Comparison of ENCODE assay signal across 8 cellular contexts in genomic region chr15:83446904-83447708, GRCh38. TPM values are rescaled to one million over a fixed set of nuclear protein-coding genes. Genes with fewer than 3 reads are reported as not detected.
DNase-seq lines count a peak whose midpoint lies in the region; FAIRE-seq and TF ChIP-seq lines count a peak whose summit lies in the region.

Gene SH3GL3 (plus strand): TSS chr15:83447341. CDS start chr15:83447534, 193 bp downstream.

- WGBS in neuronal stem cell (ENCODE audit: extremely low coverage in 2 of 2, insufficient read length in 2 of 2, insufficient replicate concordance in 1 of 2), 2 donors = no CpG with 5 or more reads among the region's 68 CpGs
- 0 to 2% methylated on average over 12 to 36 of the region's 68 CpGs for WGBS in testis, 2 donors

- peak within 1 kb of the TSS; percentile 89 for H3K18ac ChIP-seq in neuronal stem cell (ENCODE audit: low read length)

- H3K4me3 ChIP-seq in adipocyte (ENCODE audit: low read length) = peak within 1 kb of the TSS; percentile 77
- H3K4me3 ChIP-seq in neuronal stem cell (ENCODE audit: low read length in 2 of 2) = peak within 1 kb of the TSS; percentile 40 to 83
- H3K4me3 ChIP-seq in testis = peak within 1 kb of the TSS; percentile 53 to 70

- no peak within 1 kb of the TSS for H4K91ac ChIP-seq in neuronal stem cell (ENCODE audit: low read depth, low read length, poor library complexity)

- no peak within 1 kb of the TSS for H3K4ac ChIP-seq in neuronal stem cell (ENCODE audit: low read length)

- no peaks in the 10 kb centered on the region for H3K9me3 ChIP-seq in adipocyte (ENCODE audit: control insufficient read depth, low read length)
- H3K9me3 ChIP-seq in neuronal stem cell (replicated peaks in 1 of 2; ENCODE audit: control insufficient read depth in 2 of 2, insufficient read depth in 1 of 2, low read depth in 1 of 2, low read length in 2 of 2) = no peaks in the 10 kb centered on the region
- no peaks in the 10 kb centered on the region for H3K9me3 ChIP-seq in testis

- H3K27ac ChIP-seq in neuronal stem cell (replicated peaks; ENCODE audit: low read length) (no peak within 1 kb of the TSS), testis (no peak within 1 kb of the TSS)

- H2AK5ac ChIP-seq in neuronal stem cell (ENCODE audit: low read depth, low read length) = peak within 1 kb of the TSS; percentile 46

- H2BK12ac ChIP-seq in neuronal stem cell (ENCODE audit: low read length) = no peak within 1 kb of the TSS

- peak; percentile 75 for DNase-seq in ACHN
- peak; percentile 49 for DNase-seq in H54 (ENCODE audit: insufficient read length, low spot score)
- DNase-seq in NOMO-1 treated with dmso at 0.1 percent for 144 hours (lab: John Stamatoyannopoulos, UW; ENCODE audit: unreplicated experiment) = peak; percentile 60
- peak; percentile 91 for DNase-seq in adipocyte (ENCODE audit: low read depth)
- DNase-seq in head of caudate nucleus = peak; percentile 88 to 97 (median 93)
- DNase-seq in neuronal stem cell (ENCODE audit: low spot score) = peak; percentile 82
- DNase-seq in testis = peak; percentile 92
- no peak for DNase-seq in NCI-H2196 (lab: John Stamatoyannopoulos, UW; ENCODE audit: unreplicated experiment)

- intact Hi-C loops in head of caudate nucleus (cut with DNase I) (loop anchor here (5.0 kb wide), 1 partner anchor 110 kb away; no protein-coding TSS in a partner anchor), testis (cut with DNase I; ENCODE audit: low total_unique reads) (no loop called here)

- TF ChIP-seq CTCF in testis (IDR thresholded peaks at IDR 0.05) = peak in 1 of 3 experiments; percentile 22

- H4K8ac ChIP-seq in neuronal stem cell (ENCODE audit: low read depth, low read length) = no peak within 1 kb of the TSS

- H3K14ac ChIP-seq in neuronal stem cell (ENCODE audit: low read length) = peak within 1 kb of the TSS; percentile 21

- H3K9ac ChIP-seq in adipocyte (ENCODE audit: low read length) = peak within 1 kb of the TSS; percentile 30
- H3K9ac ChIP-seq in neuronal stem cell (ENCODE audit: low read depth, low read length, poor library complexity) = peak within 1 kb of the TSS; percentile 77

- no peak within 1 kb of the TSS for H2BK5ac ChIP-seq in neuronal stem cell (ENCODE audit: low read length)

- H3K79me1 ChIP-seq in neuronal stem cell (ENCODE audit: low read depth, low read length) = no peaks in the 10 kb centered on the region

- H3K4me2 ChIP-seq in neuronal stem cell (ENCODE audit: insufficient read depth, low read length, poor library complexity, severe bottlenecking) = peak within 1 kb of the TSS; percentile 99

- H3K23ac ChIP-seq in neuronal stem cell (ENCODE audit: low read depth, low read length, poor library complexity) = peak within 1 kb of the TSS; percentile 17

- H3K27me3 ChIP-seq in adipocyte (replicated peaks; ENCODE audit: control insufficient read depth, insufficient read depth, low read length) (peaks cover 17% of the 10 kb centered on the region), neuronal stem cell (ENCODE audit: control insufficient read depth in 3 of 3, insufficient read depth in 3 of 3, low read depth in 1 of 3, low read length in 3 of 3) (peaks cover 0 to 29% (median 15%) of the 10 kb centered on the region in 3 experiments), testis (no peaks in the 10 kb centered on the region)

- no peak within 1 kb of the TSS for H2BK15ac ChIP-seq in neuronal stem cell (ENCODE audit: low read length)

- H2AFZ ChIP-seq in neuronal stem cell (ENCODE audit: low read length) = peak within 1 kb of the TSS; percentile 90

- FAIRE-seq in H54 (lab: Jason Lieb, UNC) = no peak

- no peak within 1 kb of the TSS for H2BK120ac ChIP-seq in neuronal stem cell (ENCODE audit: low read depth, low read length)

- peaks cover 10% of the 10 kb centered on the region for H3K4me1 ChIP-seq in adipocyte (ENCODE audit: control insufficient read depth, insufficient read depth, low read length)
- peaks cover 2 to 5% of the 10 kb centered on the region in 2 donors for H3K4me1 ChIP-seq in neuronal stem cell (ENCODE audit: control insufficient read depth in 2 of 2, insufficient read depth in 1 of 2, low read depth in 1 of 2, low read length in 2 of 2)
- peaks cover 2% of the 10 kb centered on the region for H3K4me1 ChIP-seq in testis

- H3K36me3 ChIP-seq in adipocyte (ENCODE audit: control insufficient read depth, insufficient read depth, low read length, severe bottlenecking) (no peaks in the 10 kb centered on the region), neuronal stem cell (replicated peaks in 1 of 2; ENCODE audit: control insufficient read depth in 2 of 2, insufficient read depth in 2 of 2, low read length in 2 of 2) (no peaks in the 10 kb centered on the region), testis (ENCODE audit: low read depth, missing control alignments) (no peaks in the 10 kb centered on the region)

- TF ChIP-seq POLR2A in H54 (IDR thresholded peaks at IDR 0.05; ENCODE audit: low read depth, low read length) (no peak), testis (IDR thresholded peaks at IDR 0.05) (no peak)

- in situ Hi-C loops in ACHN (cut with HindIII; ENCODE audit: low pct_ligation_motif_present, low pct_unique_long_range_greater_than_20kb, low sequenced_read_pairs) = no loop called here

RNA-seq across cellular contexts. Expression of gene SH3GL3, which starts in this region (rescaled TPM):
- 3.1 TPM for polyA plus RNA-seq in neuronal stem cell (2013, experiment 1 of 2)
- 3.0 TPM for polyA plus RNA-seq in neuronal stem cell (2013, experiment 2 of 2)
- 100 to 1,000 TPM in 1 of 2 donors, 10 to 100 TPM in 1; 36.3 to 135 TPM for total RNA-seq in testis
- polyA plus RNA-seq in testis (ENCODE audit: insufficient read depth, low read depth, low replicate concordance) = 112 TPM
